21 cellular contexts compared by ENCODE assay signal in genomic region chr7:37493123-37493522, GRCh38. TPM values are rescaled to one million over a fixed set of nuclear protein-coding genes. Genes with fewer than 3 reads are reported as not detected.
A peak's percentile ranks its signal among the peaks of the same experiment; 100 is the strongest.
DNase-seq lines count a peak whose midpoint lies in the region; ATAC-seq and TF ChIP-seq lines count a peak whose summit lies in the region.
"Had no signal": no experiment of that assay in that cellular context is flagged by ENCODE, and none has a peak within 500 bp of the region (broad histone marks: within the 10 kb centered on the region; RNA-seq: fewer than 3 reads in every experiment).

No MANE protein-coding gene starts in this region.

- peaks cover 4% of the 10 kb centered on the region for H3K36me3 Mint-ChIP-seq in activated naive CD4-positive, alpha-beta T cell treated with anti-CD3 and anti-CD28 coated beads, Interleukin-2, amount 10 ng/mL, durations not matched to agents 7 days and 5 days
- H3K36me3 Mint-ChIP-seq: CD8-positive, alpha-beta T cell had no signal

- no peak overlapping the region for H3K4me3 Mint-ChIP-seq in activated naive CD4-positive, alpha-beta T cell treated with anti-CD3 and anti-CD28 coated beads, Interleukin-2, amount 10 ng/mL, durations not matched to agents 7 days and 5 days
- H3K4me3 Mint-ChIP-seq: CD8-positive, alpha-beta T cell had no signal

- TF ChIP-seq CTCF in mucosa of descending colon (IDR thresholded peaks at IDR 0.05): no peak

- H3K9me3 ChIP-seq in mucosa of descending colon: no peaks in the 10 kb centered on the region

- peak in 34 of 42 donors; percentile 17 to 82 (median 56) for DNase-seq in head of caudate nucleus
- DNase-seq in pons (ENCODE audit: low spot score): peak; percentile 94
- DNase-seq in activated naive CD4-positive, alpha-beta T cell (lab: John Stamatoyannopoulos, UW): no peak
- no peak for DNase-seq in mucosa of descending colon
- DNase-seq in activated naive CD4-positive, alpha-beta T cell treated with anti-CD3 and anti-CD28 coated beads, Interleukin-2, amount 10 ng/mL, durations not matched to agents 7 days and 5 days: no peak
- DNase-seq: Calu3; CD8-positive, alpha-beta T cell; GM23248; NCI-H1092 treated with DMSO at 0.1 percent for 48 hours; NCI-H146; NCI-H2029 treated with DMSO at 0.1 percent for 48 hours; NCI-H2171; NCI-H526; PC-9; SIG-M5 had no signal

- intact Hi-C loops in head of caudate nucleus (cut with DNase I) (no loop called here), mucosa of descending colon (cut with DNase I, micrococcal nuclease) (no loop called here)

- H3K27me3 Mint-ChIP-seq in activated naive CD4-positive, alpha-beta T cell treated with anti-CD3 and anti-CD28 coated beads, Interleukin-2, amount 10 ng/mL, durations not matched to agents 7 days and 5 days: no peaks in the 10 kb centered on the region

- peaks cover 4% of the 10 kb centered on the region for H3K9me3 Mint-ChIP-seq in activated naive CD4-positive, alpha-beta T cell treated with anti-CD3 and anti-CD28 coated beads, Interleukin-2, amount 10 ng/mL, durations not matched to agents 7 days and 5 days
- H3K9me3 Mint-ChIP-seq: CD8-positive, alpha-beta T cell had no signal

- CTCF ChIA-PET in activated naive CD4-positive, alpha-beta T cell treated with anti-CD3 and anti-CD28 coated beads, Interleukin-2, amount 10 ng/mL, durations not matched to agents 7 days and 5 days (lab: Charles Lee): interaction anchor here (0.6 to 1.2 kb wide), 2 partner anchors 258 to 1002 kb away, joined by 3 to 6 read pairs; no protein-coding TSS in a partner anchor

- H3K36me3 ChIP-seq in mucosa of descending colon (ENCODE audit: low read depth): no peaks in the 10 kb centered on the region

- H3K4me1 Mint-ChIP-seq in activated naive CD4-positive, alpha-beta T cell treated with anti-CD3 and anti-CD28 coated beads, Interleukin-2, amount 10 ng/mL, durations not matched to agents 7 days and 5 days: peaks cover 12% of the 10 kb centered on the region

- H3K27ac ChIP-seq in angular gyrus (ENCODE audit: low read depth, low read length): peak overlapping the region; percentile 84
- H3K27ac ChIP-seq: BLaER1 treated with 17β-estradiol and CSF1 and Interleukin-3, amounts not matched to agents 10 nM and 100 nM; GM23248; PC-9; RWPE1 had no signal

- no peak overlapping the region for H3K27ac Mint-ChIP-seq in activated naive CD4-positive, alpha-beta T cell treated with anti-CD3 and anti-CD28 coated beads, Interleukin-2, amount 10 ng/mL, durations not matched to agents 7 days and 5 days
- H3K27ac Mint-ChIP-seq: CD8-positive, alpha-beta T cell had no signal

- ATAC-seq in GM18909 (IDR thresholded peaks at IDR 0.05; ENCODE audit: poor library complexity, unreplicated experiment) (no peak), mucosa of descending colon (no peak)
- ATAC-seq: CD8-positive, alpha-beta T cell; K562 had no signal

- no peak overlapping the region for H3K4me3 ChIP-seq in mucosa of descending colon
- H3K4me3 ChIP-seq: BLaER1 treated with 17β-estradiol and CSF1 and Interleukin-3, amounts not matched to agents 10 nM and 100 nM; GM23248; K562; PC-9 had no signal

- H3K4me1 ChIP-seq in mucosa of descending colon (ENCODE audit: low read depth): no peaks in the 10 kb centered on the region

RNA-seq across cellular contexts. Expression of gene ELMO1, which starts 44.5 kb away (rescaled TPM):
- total RNA-seq in mucosa of descending colon: 10 to 100 TPM in 2 of 3 donors, 1 to 10 TPM in 1; 9.7 to 27.2 (median 18.2) TPM
- total RNA-seq: A673, Calu3, GM23248 had no signal

Comparison
In these comparisons a context has a peak if more than half of its experiments do, and no peak if none do; other contexts are left out.
1. DNase-seq: peak in head of caudate nucleus (34 of 42) and pons (single experiment); none in activated naive CD4-positive, alpha-beta T cell (0 of 4), mucosa of descending colon (0 of 3) and activated naive CD4-positive, alpha-beta T cell treated with anti-CD3 and anti-CD28 coated beads, Interleukin-2, amount 10 ng/mL, durations not matched to agents 7 days and 5 days (single experiment).